8 cellular contexts compared by ENCODE assay signal in the genomic region with DNA sequence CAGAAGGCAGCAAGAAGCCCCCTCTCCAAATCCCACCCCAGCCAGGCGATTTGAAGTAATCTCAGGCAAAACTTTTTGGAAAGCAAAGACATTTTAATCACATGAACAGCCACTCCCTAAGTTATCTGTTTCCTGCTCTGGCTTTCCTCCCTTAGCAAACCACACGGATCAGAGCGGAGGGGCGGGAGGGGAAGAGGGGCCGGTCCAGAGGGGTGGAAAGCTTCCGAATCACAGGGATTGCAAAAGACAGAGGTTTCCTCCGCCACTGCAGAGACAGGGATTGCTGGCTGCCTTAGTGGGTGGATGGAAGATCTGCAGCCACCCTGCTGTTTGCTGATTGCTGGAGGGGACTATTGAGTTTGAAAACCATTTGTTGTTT. TPM values are rescaled to one million over a fixed set of nuclear protein-coding genes. Genes with fewer than 3 reads are reported as not detected.
A peak's percentile ranks its signal among the peaks of the same experiment; 100 is the strongest.
DNase-seq lines count a peak whose midpoint lies in the region; ATAC-seq and TF ChIP-seq lines count a peak whose summit lies in the region.

No MANE protein-coding gene starts in this region.

- H3K27ac ChIP-seq in heart right ventricle = peak overlapping the region; percentile 79 to 93 (median 87)
- peak overlapping the region; percentile 38 to 88 for H3K27ac ChIP-seq in prostate gland

- H3K36me3 Mint-ChIP-seq in WTC11 = no peaks in the 10 kb centered on the region

- peak; percentile 89 for DNase-seq in GM03348 (ENCODE audit: low spot score)
- peak; percentile 40 for DNase-seq in WTC11 (ENCODE audit: low spot score)
- DNase-seq in heart right ventricle = peak; percentile 67 to 79
- no peak for DNase-seq in prostate gland (ENCODE audit: low spot score)
- DNase-seq in NCI-H1694 (lab: John Stamatoyannopoulos, UW) = no peak
- no peak for DNase-seq in MV-4-11 (lab: John Stamatoyannopoulos, UW)
- no peak for DNase-seq in NCI-H510A (lab: John Stamatoyannopoulos, UW)

- H3K4me3 ChIP-seq in heart right ventricle = peak overlapping the region in 6 of 10 donors; percentile 9 to 28 (median 18)
- H3K4me3 ChIP-seq in prostate gland = no peak overlapping the region

- peaks cover 6% of the 10 kb centered on the region; the same call in 1 of the 2 replicates for H3K27me3 Mint-ChIP-seq in WTC11 (ENCODE audit: low read depth)

- ATAC-seq in WTC11 (peak; percentile 32), heart right ventricle (peak; percentile 36 to 68 (median 54)), GM21717 (IDR thresholded peaks at IDR 0.05; ENCODE audit: unreplicated experiment) (no peak)

- CTCF ChIA-PET in WTC11 (lab: Charles Lee) = interaction anchor here (0.9 to 4.0 kb wide), 7 partner anchors 29 to 83 kb away, joined by 3 to 15 read pairs (median 4); partner anchors contain the start of gene ZCCHC24

- no peak for TF ChIP-seq CTCF in WTC11 (IDR thresholded peaks at IDR 0.05)
- TF ChIP-seq CTCF in heart right ventricle (IDR thresholded peaks at IDR 0.05) = no peak
- TF ChIP-seq CTCF in prostate gland (IDR thresholded peaks at IDR 0.05) = no peak

- peak overlapping the region; percentile 65 for H3K4me3 Mint-ChIP-seq in WTC11

- no peaks in the 10 kb centered on the region for H3K27me3 ChIP-seq in heart right ventricle
- H3K27me3 ChIP-seq in prostate gland (replicated peaks; ENCODE audit: insufficient read depth) = no peaks in the 10 kb centered on the region

- peaks cover 48% of the 10 kb centered on the region for H3K4me1 Mint-ChIP-seq in WTC11

- WGBS in heart right ventricle, 2 donors = 6 to 12% methylated on average over 6 to 7 of the region's 7 CpGs
- WGBS in prostate gland = 42% methylated on average over 7 of the region's 7 CpGs

- POLR2A ChIA-PET in WTC11 (lab: Charles Lee) = interaction anchor here (0.6 to 1.4 kb wide), 2 partner anchors 19 to 40 kb away, joined by 4 to 5 read pairs; no protein-coding TSS in a partner anchor

- H3K36me3 ChIP-seq in heart right ventricle (peaks cover 0 to 5% (median 0%) of the 10 kb centered on the region in 9 donors), prostate gland (no peaks in the 10 kb centered on the region)

- H3K27ac Mint-ChIP-seq in WTC11 = no peak overlapping the region

- H3K9me3 Mint-ChIP-seq in WTC11 = no peaks in the 10 kb centered on the region

- intact Hi-C loops in heart right ventricle (cut with DNase I) = loop anchor here in 3 of 10 donors (2.0 to 5.0 kb wide), 3 partner anchors 38 to 63 kb away; partner anchors contain the start of gene ZCCHC24 (in 1 of the 3)
- intact Hi-C loops in prostate gland (cut with DNase I) = no loop called here

- peaks cover 0 to 100% (median 0%) of the 10 kb centered on the region in 9 donors for H3K4me1 ChIP-seq in heart right ventricle
- peaks cover 62% of the 10 kb centered on the region for H3K4me1 ChIP-seq in prostate gland (replicated peaks)

- H3K9me3 ChIP-seq in heart right ventricle (no peaks in the 10 kb centered on the region), prostate gland (no peaks in the 10 kb centered on the region)

- no peak for TF ChIP-seq POLR2A in prostate gland (IDR thresholded peaks at IDR 0.05)

TF ChIP-seq in WTC11, 78 proteins besides CTCF, POLR2A, EP300 and RAD21:
- TF ChIP-seq KAT7 (CRISPR knock-in tag; IDR thresholded peaks at IDR 0.05; ENCODE audit: borderline replicate concordance) (no peak), ELF4 (CRISPR knock-in tag; IDR thresholded peaks at IDR 0.05; ENCODE audit: low read depth) (no peak), E2F4 (CRISPR knock-in tag; IDR thresholded peaks at IDR 0.05; ENCODE audit: borderline replicate concordance, low read depth) (no peak), FOXP1 (CRISPR knock-in tag; IDR thresholded peaks at IDR 0.05; ENCODE audit: borderline replicate concordance) (no peak), PREB (CRISPR knock-in tag; IDR thresholded peaks at IDR 0.05; ENCODE audit: borderline replicate concordance) (no peak), ESRRA (CRISPR knock-in tag; IDR thresholded peaks at IDR 0.05; ENCODE audit: borderline replicate concordance) (no peak), TEAD1 (CRISPR knock-in tag; IDR thresholded peaks at IDR 0.05) (no peak), TP53 (CRISPR knock-in tag; IDR thresholded peaks at IDR 0.05) (no peak), ATF1 (CRISPR knock-in tag; IDR thresholded peaks at IDR 0.05) (no peak), CREB1 (CRISPR knock-in tag; IDR thresholded peaks at IDR 0.05) (no peak)
- TF ChIP-seq, protein P1, sequence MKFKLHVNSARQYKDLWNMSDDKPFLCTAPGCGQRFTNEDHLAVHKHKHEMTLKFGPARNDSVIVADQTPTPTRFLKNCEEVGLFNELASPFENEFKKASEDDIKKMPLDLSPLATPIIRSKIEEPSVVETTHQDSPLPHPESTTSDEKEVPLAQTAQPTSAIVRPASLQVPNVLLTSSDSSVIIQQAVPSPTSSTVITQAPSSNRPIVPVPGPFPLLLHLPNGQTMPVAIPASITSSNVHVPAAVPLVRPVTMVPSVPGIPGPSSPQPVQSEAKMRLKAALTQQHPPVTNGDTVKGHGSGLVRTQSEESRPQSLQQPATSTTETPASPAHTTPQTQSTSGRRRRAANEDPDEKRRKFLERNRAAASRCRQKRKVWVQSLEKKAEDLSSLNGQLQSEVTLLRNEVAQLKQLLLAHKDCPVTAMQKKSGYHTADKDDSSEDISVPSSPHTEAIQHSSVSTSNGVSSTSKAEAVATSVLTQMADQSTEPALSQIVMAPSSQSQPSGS (CRISPR knock-in tag; IDR thresholded peaks at IDR 0.05; ENCODE audit: borderline replicate concordance, low read depth) = no peak

RNA-seq across cellular contexts. Expression of gene ZCCHC24, which starts 41.2 kb away (rescaled TPM):
- 6.0 to 7.7 TPM (median 6.2 TPM) in 3 replicates for total RNA-seq in WTC11 (2021)
- 10 to 100 TPM; 32.0 to 59.0 (median 49.0) TPM for total RNA-seq in heart right ventricle
- 10 to 100 TPM; 19.3 to 22.4 TPM for polyA plus RNA-seq in heart right ventricle
- total RNA-seq in prostate gland = 10 to 100 TPM; 20.8 to 51.2 TPM

RNA-seq across cellular contexts. Expression of gene PPIF, which starts 57.0 kb away (rescaled TPM):
- total RNA-seq in WTC11 (2021) = 80.9 to 91.4 TPM (median 89.9 TPM) in 3 replicates
- 100 to 1,000 TPM in 9 of 10 donors, 10 to 100 TPM in 1; 95.5 to 205 (median 148) TPM for total RNA-seq in heart right ventricle
- polyA plus RNA-seq in heart right ventricle = 100 to 1,000 TPM in 1 of 2 donors, 10 to 100 TPM in 1; 44.3 to 144 TPM
- 10 to 100 TPM; 30.6 to 69.1 TPM for total RNA-seq in prostate gland

Comparison
In these comparisons a context has a peak if more than half of its experiments do, and no peak if none do; other contexts are left out.
1. DNase-seq: peak in GM03348 (single experiment), WTC11 (single experiment) and heart right ventricle (2 of 2); none in prostate gland (single experiment), NCI-H1694 (single experiment), MV-4-11 (single experiment) and NCI-H510A (single experiment).
2. H3K4me3 ChIP-seq: peak in heart right ventricle (6 of 10); none in prostate gland (0 of 2).